ENCODE assay signal across 18 cellular contexts in genomic region chr16:67628216-67628615, GRCh38. TPM values are rescaled to one million over a fixed set of nuclear protein-coding genes. Genes with fewer than 3 reads are reported as not detected.
DNase-seq lines count a peak whose midpoint lies in the region; ATAC-seq and TF ChIP-seq lines count a peak whose summit lies in the region.
"Had no signal": no experiment of that assay in that cellular context is flagged by ENCODE, and none has a peak within 500 bp of the region (broad histone marks: within the 10 kb centered on the region; RNA-seq: fewer than 3 reads in every experiment).

No MANE protein-coding gene starts in this region.

- no peak overlapping the region for H2BK5ac ChIP-seq in IMR-90 (ENCODE audit: low read depth, low read length, poor library complexity, severe bottlenecking)

- no peak overlapping the region for H3K14ac ChIP-seq in IMR-90 (replicated peaks; ENCODE audit: low read depth, low read length)

- ATAC-seq in activated CD8-positive, alpha-beta T cell treated with anti-CD3 and anti-CD28 coated beads, Interleukin-2, amount 10 ng/mL, durations not matched to agents 7 days and 5 days: no peak
- no peak for ATAC-seq in activated CD8-positive, alpha-beta T cell treated with anti-CD3 and anti-CD28 coated beads for 36 hours
- ATAC-seq in IMR-90 (ENCODE audit: low read depth): no peak
- ATAC-seq in GM21786 (IDR thresholded peaks at IDR 0.05; ENCODE audit: unreplicated experiment): no peak
- ATAC-seq: A549 had no signal

- no peak overlapping the region for H4K5ac ChIP-seq in IMR-90 (ENCODE audit: low read depth, low read length)

- H3K4ac ChIP-seq in IMR-90 (ENCODE audit: low read depth, low read length): no peak overlapping the region

- no peak overlapping the region for H3K9ac ChIP-seq in IMR-90 (ENCODE audit: low read depth, low read length)
- H3K9ac ChIP-seq: BLaER1 had no signal

- peak overlapping the region; percentile 36 for H3K27ac Mint-ChIP-seq in activated CD8-positive, alpha-beta T cell treated with anti-CD3 and anti-CD28 coated beads, Interleukin-2, amount 10 ng/mL, durations not matched to agents 7 days and 5 days
- H3K27ac Mint-ChIP-seq in activated CD8-positive, alpha-beta T cell treated with anti-CD3 and anti-CD28 coated beads for 36 hours: no peak overlapping the region
- peak overlapping the region; percentile 31 for H3K27ac Mint-ChIP-seq in nephron progenitor cell
- H3K27ac Mint-ChIP-seq: CD14-positive monocyte had no signal

- DNase-seq in activated CD8-positive, alpha-beta T cell treated with anti-CD3 and anti-CD28 coated beads, Interleukin-2, amount 10 ng/mL, durations not matched to agents 7 days and 5 days: no peak
- DNase-seq in activated CD8-positive, alpha-beta T cell treated with anti-CD3 and anti-CD28 coated beads for 36 hours: no peak
- DNase-seq in IMR-90 (no peak), nephron progenitor cell (no peak), cerebellar cortex (ENCODE audit: low spot score) (no peak), NCI-H2029 (lab: John Stamatoyannopoulos, UW) (no peak)
- DNase-seq: AML-193; CD4-positive, alpha-beta memory T cell; DMS153; DMS79; GDM1; H9 had no signal

- no peaks in the 10 kb centered on the region for H3K9me3 Mint-ChIP-seq in activated CD8-positive, alpha-beta T cell treated with anti-CD3 and anti-CD28 coated beads, Interleukin-2, amount 10 ng/mL, durations not matched to agents 7 days and 5 days (ENCODE audit: insufficient read depth)
- H3K9me3 Mint-ChIP-seq in activated CD8-positive, alpha-beta T cell treated with anti-CD3 and anti-CD28 coated beads for 36 hours: no peaks in the 10 kb centered on the region
- no peaks in the 10 kb centered on the region for H3K9me3 Mint-ChIP-seq in nephron progenitor cell
- H3K9me3 Mint-ChIP-seq: CD14-positive monocyte; CD4-positive, alpha-beta memory T cell; H9 had no signal

- H3K79me1 ChIP-seq in IMR-90 (ENCODE audit: low read depth in 1 of 2, low read length in 2 of 2): peaks cover 6 to 15% of the 10 kb centered on the region in 2 experiments

- H3K9me3 ChIP-seq in IMR-90 (ENCODE audit: control insufficient read depth, insufficient read depth, low read length): no peaks in the 10 kb centered on the region
- H3K9me3 ChIP-seq: A549, BLaER1 had no signal

- H3K27ac ChIP-seq in IMR-90 (ENCODE audit: insufficient read depth, low read length): no peak overlapping the region
- H3K27ac ChIP-seq: 22Rv1, A549, BLaER1 had no signal

- H2BK15ac ChIP-seq in IMR-90 (ENCODE audit: low read depth, low read length): no peak overlapping the region

- no peak overlapping the region for H3K18ac ChIP-seq in IMR-90 (ENCODE audit: low read depth, low read length)

- no peak overlapping the region for H3K4me3 ChIP-seq in IMR-90 (ENCODE audit: insufficient read depth, low read depth, low read length)
- H3K4me3 ChIP-seq: A549, BLaER1 had no signal

- H3K4me2 ChIP-seq in IMR-90 (ENCODE audit: low read depth, low read length): no peak overlapping the region
- H3K4me2 ChIP-seq: A549, BLaER1 had no signal

- no peaks in the 10 kb centered on the region for H3K4me1 Mint-ChIP-seq in activated CD8-positive, alpha-beta T cell treated with anti-CD3 and anti-CD28 coated beads, Interleukin-2, amount 10 ng/mL, durations not matched to agents 7 days and 5 days (ENCODE audit: low read depth)
- H3K4me1 Mint-ChIP-seq in activated CD8-positive, alpha-beta T cell treated with anti-CD3 and anti-CD28 coated beads for 36 hours (ENCODE audit: low read depth): no peaks in the 10 kb centered on the region
- no peaks in the 10 kb centered on the region for H3K4me1 Mint-ChIP-seq in nephron progenitor cell
- H3K4me1 Mint-ChIP-seq: CD14-positive monocyte, H9 had no signal

- peaks cover 32% of the 10 kb centered on the region for H3K36me3 ChIP-seq in IMR-90 (ENCODE audit: control insufficient read depth, insufficient read depth, low read length)

- no peak overlapping the region for H4K8ac ChIP-seq in IMR-90 (ENCODE audit: low read depth in 2 of 2, low read length in 2 of 2)

- H3K56ac ChIP-seq in IMR-90 (ENCODE audit: extremely low read depth, insufficient read depth, low read length): no peak overlapping the region

- H4K20me1 ChIP-seq in IMR-90 (ENCODE audit: insufficient read depth, low read length): peaks cover 5% of the 10 kb centered on the region; the same call in 1 of the 2 replicates
- H4K20me1 ChIP-seq: BLaER1 had no signal

- no peaks in the 10 kb centered on the region; the same call in 1 of the 2 replicates for H3K9me1 ChIP-seq in IMR-90 (ENCODE audit: insufficient read depth, low read length)

- no peak overlapping the region for H3K4me3 Mint-ChIP-seq in activated CD8-positive, alpha-beta T cell treated with anti-CD3 and anti-CD28 coated beads, Interleukin-2, amount 10 ng/mL, durations not matched to agents 7 days and 5 days
- no peak overlapping the region for H3K4me3 Mint-ChIP-seq in activated CD8-positive, alpha-beta T cell treated with anti-CD3 and anti-CD28 coated beads for 36 hours
- H3K4me3 Mint-ChIP-seq in nephron progenitor cell: no peak overlapping the region
- H3K4me3 Mint-ChIP-seq: CD14-positive monocyte; CD4-positive, alpha-beta memory T cell; H9 had no signal

- POLR2A ChIA-PET in activated CD8-positive, alpha-beta T cell treated with anti-CD3 and anti-CD28 coated beads, Interleukin-2, amount 10 ng/mL, durations not matched to agents 7 days and 5 days (lab: Charles Lee): no interaction called here
- POLR2A ChIA-PET in activated CD8-positive, alpha-beta T cell treated with anti-CD3 and anti-CD28 coated beads for 36 hours (lab: Charles Lee): no interaction called here
- POLR2A ChIA-PET in IMR-90 (lab: Charles Lee; ENCODE audit: unreplicated experiment): no interaction called here

- peak overlapping the region; percentile 51 for H2AFZ ChIP-seq in IMR-90 (replicated peaks; ENCODE audit: low read length, poor library complexity)

- no peak for TF ChIP-seq POLR2A in IMR-90 (IDR thresholded peaks at IDR 0.05; ENCODE audit: low read depth, low read length)

- dilution Hi-C loops in IMR-90 (cut with HindIII; ENCODE audit: low sequenced_read_pairs, unreplicated experiment): no loop called here

- intact Hi-C loops in activated CD8-positive, alpha-beta T cell treated with anti-CD3 and anti-CD28 coated beads for 36 hours (cut with micrococcal nuclease): no loop called here
- intact Hi-C loops in IMR-90 (cut with micrococcal nuclease): no loop called here

- CTCF ChIA-PET in activated CD8-positive, alpha-beta T cell treated with anti-CD3 and anti-CD28 coated beads, Interleukin-2, amount 10 ng/mL, durations not matched to agents 7 days and 5 days (lab: Charles Lee): interaction anchor here (0.7 to 3.6 kb wide), 3 partner anchors 13 to 81 kb away, joined by 3 to 13 read pairs (median 3); partner anchors contain the start of gene CARMIL2
- CTCF ChIA-PET in activated CD8-positive, alpha-beta T cell treated with anti-CD3 and anti-CD28 coated beads for 36 hours (lab: Charles Lee): interaction anchor here (1.1 to 1.3 kb wide), 2 partner anchors 81 to 107 kb away, joined by 4 to 5 read pairs; no protein-coding TSS in a partner anchor
- CTCF ChIA-PET in IMR-90 (lab: Yijun Ruan, JAX): interaction anchor here (0.6 kb wide), 2 partner anchors 65 to 108 kb away, joined by 3 read pairs; no protein-coding TSS in a partner anchor

- no TSS peak for BruUV-seq in IMR-90 (replicated peaks; lab: Mats Ljungman, UMichigan)

- no peak overlapping the region for H4K91ac ChIP-seq in IMR-90 (ENCODE audit: insufficient read depth, low read depth, low read length)

- H3K36me3 Mint-ChIP-seq in activated CD8-positive, alpha-beta T cell treated with anti-CD3 and anti-CD28 coated beads, Interleukin-2, amount 10 ng/mL, durations not matched to agents 7 days and 5 days (ENCODE audit: low read depth): peaks cover 57% of the 10 kb centered on the region
- H3K36me3 Mint-ChIP-seq in activated CD8-positive, alpha-beta T cell treated with anti-CD3 and anti-CD28 coated beads for 36 hours (ENCODE audit: low read depth): peaks cover 46% of the 10 kb centered on the region
- peaks cover 58% of the 10 kb centered on the region for H3K36me3 Mint-ChIP-seq in nephron progenitor cell (ENCODE audit: low read depth)

- peaks cover 5% of the 10 kb centered on the region for H3K4me1 ChIP-seq in IMR-90 (ENCODE audit: control insufficient read depth, insufficient read depth, low read length)
- H3K4me1 ChIP-seq: A549, BLaER1 had no signal

- no peak overlapping the region for H2BK120ac ChIP-seq in IMR-90 (ENCODE audit: low read depth, low read length)

- in situ Hi-C loops in IMR-90 (cut with MboI; ENCODE audit: low sequenced_read_pairs): no loop called here

- WGBS in IMR-90 (ENCODE audit: extremely low coverage in 2 of 2, insufficient read length in 1 of 2), 2 experiments: 98% methylated on average over 9 of the region's 14 CpGs; no CpG with 5 or more reads in 1 of the 2 experiments

- no peak overlapping the region for H2AK5ac ChIP-seq in IMR-90 (ENCODE audit: low read depth, low read length)

- no peak overlapping the region for H2BK20ac ChIP-seq in IMR-90 (ENCODE audit: low read depth, low read length)

- no peak for TF ChIP-seq RAD21 in IMR-90 (IDR thresholded peaks at IDR 0.05; ENCODE audit: low read length)

- no peaks in the 10 kb centered on the region for H3K27me3 Mint-ChIP-seq in activated CD8-positive, alpha-beta T cell treated with anti-CD3 and anti-CD28 coated beads, Interleukin-2, amount 10 ng/mL, durations not matched to agents 7 days and 5 days (ENCODE audit: low read depth)
- no peaks in the 10 kb centered on the region for H3K27me3 Mint-ChIP-seq in activated CD8-positive, alpha-beta T cell treated with anti-CD3 and anti-CD28 coated beads for 36 hours
- no peaks in the 10 kb centered on the region for H3K27me3 Mint-ChIP-seq in nephron progenitor cell (ENCODE audit: low read depth, poor library complexity)
- H3K27me3 Mint-ChIP-seq: CD4-positive, alpha-beta memory T cell had no signal

- no peak overlapping the region for H3K23ac ChIP-seq in IMR-90 (ENCODE audit: low read depth, low read length)

- H2AK9ac ChIP-seq in IMR-90 (replicated peaks; ENCODE audit: low read depth, low read length, poor library complexity): no peak overlapping the region

- no peak for TF ChIP-seq CTCF in activated CD8-positive, alpha-beta T cell treated with anti-CD3 and anti-CD28 coated beads for 36 hours (IDR thresholded peaks at IDR 0.05)
- TF ChIP-seq CTCF in IMR-90 (conservative IDR thresholded peaks at IDR 0.05; ENCODE audit: low read depth, low read length) (no peak), nephron progenitor cell (IDR thresholded peaks at IDR 0.05) (no peak)

- no peaks in the 10 kb centered on the region for H3K27me3 ChIP-seq in IMR-90 (ENCODE audit: control insufficient read depth, insufficient read depth, low read length)
- H3K27me3 ChIP-seq: BLaER1 had no signal

RNA-seq across cellular contexts. Expression of gene CARMIL2, which starts 16.7 kb away (rescaled TPM):
- 100 to 1,000 TPM; 192 to 196 TPM for total RNA-seq in activated CD8-positive, alpha-beta T cell treated with anti-CD3 and anti-CD28 coated beads, Interleukin-2, amount 10 ng/mL, durations not matched to agents 7 days and 5 days
- total RNA-seq in activated CD8-positive, alpha-beta T cell treated with anti-CD3 and anti-CD28 coated beads for 36 hours: 100 to 1,000 TPM; 151 to 155 TPM
- 0.18 and 0.28 TPM in 2 replicates for total RNA-seq in IMR-90 (2012; rRNA removed)
- polyA plus RNA-seq in IMR-90 (2012; rRNA removed): 0.77 and 0.97 TPM in 2 replicates
- polyA plus RNA-seq in IMR-90 (2012; cell fraction: cytosol; rRNA removed): 0.65 and 0.75 TPM in 2 replicates
- 2.3 and 3.8 TPM in 2 replicates for polyA plus RNA-seq in IMR-90 (2012; cell fraction: nucleus; rRNA removed; ENCODE audit: low replicate concordance)

RNA-seq across cellular contexts. Expression of gene ACD, which starts 31.8 kb away (rescaled TPM):
- 10 to 100 TPM; 51.4 to 51.6 TPM for total RNA-seq in activated CD8-positive, alpha-beta T cell treated with anti-CD3 and anti-CD28 coated beads, Interleukin-2, amount 10 ng/mL, durations not matched to agents 7 days and 5 days
- 10 to 100 TPM; 50.8 to 53.7 TPM for total RNA-seq in activated CD8-positive, alpha-beta T cell treated with anti-CD3 and anti-CD28 coated beads for 36 hours
- total RNA-seq in IMR-90 (2012; rRNA removed): 12.8 and 15.6 TPM in 2 replicates
- polyA plus RNA-seq in IMR-90 (2012; rRNA removed): 31.1 and 38.9 TPM in 2 replicates
- 20.0 and 29.8 TPM in 2 replicates for polyA plus RNA-seq in IMR-90 (2012; cell fraction: cytosol; rRNA removed)
- polyA plus RNA-seq in IMR-90 (2012; cell fraction: nucleus; rRNA removed; ENCODE audit: low replicate concordance): 49.6 and 116 TPM in 2 replicates

RNA-seq across cellular contexts. Expression of gene PARD6A, which starts 32.5 kb away (rescaled TPM):
- total RNA-seq in activated CD8-positive, alpha-beta T cell treated with anti-CD3 and anti-CD28 coated beads, Interleukin-2, amount 10 ng/mL, durations not matched to agents 7 days and 5 days: 10 to 100 TPM; 13.2 to 14.7 TPM
- total RNA-seq in activated CD8-positive, alpha-beta T cell treated with anti-CD3 and anti-CD28 coated beads for 36 hours: 1 to 10 TPM; 6.3 to 7.2 TPM
- 0.28 and 0.36 TPM in 2 replicates for total RNA-seq in IMR-90 (2012; rRNA removed)
- 0.55 and 0.65 TPM in 2 replicates for polyA plus RNA-seq in IMR-90 (2012; rRNA removed)
- polyA plus RNA-seq in IMR-90 (2012; cell fraction: cytosol; rRNA removed): 0.82 and 0.94 TPM in 2 replicates
- 0.32 and 0.49 TPM in 2 replicates for polyA plus RNA-seq in IMR-90 (2012; cell fraction: nucleus; rRNA removed; ENCODE audit: low replicate concordance)

RNA-seq across cellular contexts. Expression of gene ENKD1, which starts 38.3 kb away (rescaled TPM):
- total RNA-seq in activated CD8-positive, alpha-beta T cell treated with anti-CD3 and anti-CD28 coated beads, Interleukin-2, amount 10 ng/mL, durations not matched to agents 7 days and 5 days: 1 to 10 TPM; 7.0 TPM
- total RNA-seq in activated CD8-positive, alpha-beta T cell treated with anti-CD3 and anti-CD28 coated beads for 36 hours: 1 to 10 TPM; 8.4 to 8.9 TPM
- total RNA-seq in IMR-90 (2012; rRNA removed): 2.9 and 3.1 TPM in 2 replicates
- polyA plus RNA-seq in IMR-90 (2012; rRNA removed): 6.3 and 7.8 TPM in 2 replicates
- polyA plus RNA-seq in IMR-90 (2012; cell fraction: cytosol; rRNA removed): 3.9 and 8.2 TPM in 2 replicates
- polyA plus RNA-seq in IMR-90 (2012; cell fraction: nucleus; rRNA removed; ENCODE audit: low replicate concordance): 20.0 and 44.8 TPM in 2 replicates

RNA-seq across cellular contexts. Expression of gene C16orf86, which starts 38.4 kb away (rescaled TPM):
- 1 to 10 TPM; 2.3 to 2.5 TPM for total RNA-seq in activated CD8-positive, alpha-beta T cell treated with anti-CD3 and anti-CD28 coated beads, Interleukin-2, amount 10 ng/mL, durations not matched to agents 7 days and 5 days
- 1 to 10 TPM; 2.8 to 4.7 TPM for total RNA-seq in activated CD8-positive, alpha-beta T cell treated with anti-CD3 and anti-CD28 coated beads for 36 hours
- total RNA-seq in IMR-90 (2012; rRNA removed): 0.28 and 0.54 TPM in 2 replicates
- polyA plus RNA-seq in IMR-90 (2012; rRNA removed): 0.63 and 0.70 TPM in 2 replicates
- polyA plus RNA-seq in IMR-90 (2012; cell fraction: cytosol; rRNA removed): 1.00 and 1.9 TPM in 2 replicates
- polyA plus RNA-seq in IMR-90 (2012; cell fraction: nucleus; rRNA removed; ENCODE audit: low replicate concordance): 1.9 and 3.9 TPM in 2 replicates
- total RNA-seq: Daoy had no signal

Comparison
In these comparisons a context has a peak if more than half of its experiments do, and no peak if none do; other contexts are left out.
1. RNA of gene CARMIL2, which starts 16.7 kb away (total RNA-seq): 192 to 196 TPM in activated CD8-positive, alpha-beta T cell treated with anti-CD3 and anti-CD28 coated beads, Interleukin-2, amount 10 ng/mL, durations not matched to agents 7 days and 5 days and 151 to 155 TPM in activated CD8-positive, alpha-beta T cell treated with anti-CD3 and anti-CD28 coated beads for 36 hours; 0.18 to 0.28 TPM in IMR-90; every median in the first group is over 100 times any median in the second.